Comparison of ENCODE assay signal across 34 cellular contexts in genomic region chr13:79079351-79079839, GRCh38.
DNase-seq lines count a peak whose midpoint lies in the region; ATAC-seq, FAIRE-seq and TF ChIP-seq lines count a peak whose summit lies in the region.
"Had no signal": no experiment of that assay in that cellular context is flagged by ENCODE, and none has a peak within 500 bp of the region (broad histone marks: within the 10 kb centered on the region; RNA-seq: fewer than 3 reads in every experiment).

No MANE protein-coding gene starts in this region.

- H2AFZ ChIP-seq in GM23338, result no peak overlapping the region
- H2AFZ ChIP-seq: parathyroid adenoma had no signal

- H3K27me3 ChIP-seq in GM23338 (ENCODE audit: insufficient read depth) (no peaks in the 10 kb centered on the region), foreskin keratinocyte (no peaks in the 10 kb centered on the region)
- H3K27me3 ChIP-seq: gastroesophageal sphincter, SJSA1, upper lobe of left lung had no signal

- TF ChIP-seq CTCF in GM23338 (conservative IDR thresholded peaks at IDR 0.05; ENCODE audit: low read depth in 2 of 2) (peak; percentile 32 to 47; a peak in 3 of 4 replicates), foreskin keratinocyte (conservative IDR thresholded peaks at IDR 0.05) (no peak)

- 0 out of 3 replicates have a peak, but pooled peaks cover 2% of the 10 kb centered on the region for H3K4me1 Mint-ChIP-seq in GM23338
- H3K4me1 Mint-ChIP-seq: activated naive CD4-positive, alpha-beta T cell treated with anti-CD3 and anti-CD28 coated beads, Interleukin-2, amount 50 U/mL, for 24 hours; activated T-helper 17 cell treated with anti-CD3 and anti-CD28 coated beads, Interleukin-2, amount 50 U/mL, for 72 hours; immature natural killer cell; neural crest cell had no signal

- H3K27ac ChIP-seq in GM23338 (ENCODE audit: low read depth), result no peak overlapping the region
- no peak overlapping the region for H3K27ac ChIP-seq in foreskin keratinocyte
- H3K27ac ChIP-seq: C4-2B, gastroesophageal sphincter, HL-60, parathyroid adenoma, SJSA1, upper lobe of left lung had no signal

- H3K4me1 ChIP-seq in GM23338 (ENCODE audit: insufficient read depth) (no peaks in the 10 kb centered on the region), foreskin keratinocyte (peaks cover 7% of the 10 kb centered on the region)
- H3K4me1 ChIP-seq: Caco-2, gastroesophageal sphincter, parathyroid adenoma, SJSA1, upper lobe of left lung had no signal

- H3K36me3 ChIP-seq in GM23338 (ENCODE audit: insufficient read depth), result no peaks in the 10 kb centered on the region
- H3K36me3 ChIP-seq: gastroesophageal sphincter, SJSA1, upper lobe of left lung had no signal

- ATAC-seq in GM23338 (no peak), foreskin keratinocyte (peak; percentile 93)
- ATAC-seq: activated CD4-positive, CD25-positive, alpha-beta regulatory T cell treated with anti-CD3 and anti-CD28 coated beads, Interleukin-2, amount 50 U/mL, for 24 hours; activated T-helper 17 cell treated with anti-CD3 and anti-CD28 coated beads, Interleukin-2, amount 50 U/mL, for 72 hours; gastroesophageal sphincter; GM12878; left lobe of liver had no signal

- H3F3A ChIP-seq in GM23338 (replicated peaks; ENCODE audit: low read depth), result no peaks in the 10 kb centered on the region

- no peaks in the 10 kb centered on the region for H3K79me2 ChIP-seq in GM23338 (replicated peaks; ENCODE audit: insufficient read depth)
- H3K79me2 ChIP-seq: parathyroid adenoma had no signal

- H3K27ac Mint-ChIP-seq in GM23338, result no peak overlapping the region
- H3K27ac Mint-ChIP-seq: activated CD4-positive, alpha-beta memory T cell treated with anti-CD3 and anti-CD28 coated beads, Interleukin-2, amount 10 ng/mL, durations not matched to agents 7 days and 5 days; activated naive CD4-positive, alpha-beta T cell treated with anti-CD3 and anti-CD28 coated beads, Interleukin-2, amount 50 U/mL, for 24 hours; activated T-helper 17 cell treated with anti-CD3 and anti-CD28 coated beads, Interleukin-2, amount 50 U/mL, for 72 hours; immature natural killer cell had no signal

- DNase-seq in GM23338 (ENCODE audit: low spot score) (peak; percentile 7), LoVo (ENCODE audit: low spot score) (peak; percentile 34), SW480 (ENCODE audit: low spot score) (peak; percentile 5), foreskin keratinocyte (peak; percentile 62 to 84), G401 (ENCODE audit: low spot score) (no peak), urothelium cell line (ENCODE audit: low spot score) (no peak), activated gamma-delta T cell (lab: John Stamatoyannopoulos, UW) (no peak)
- DNase-seq: activated CD4-positive, alpha-beta memory T cell treated with anti-CD3 and anti-CD28 coated beads, Interleukin-2, amount 10 ng/mL, durations not matched to agents 7 days and 5 days; amygdala; Caco-2; cortex of kidney; DMS79; GOT3; hippocampal formation; immature natural killer cell; mesenchymal stem cell; NCI-H2081; NK-92 treated with Interleukin-12 subunit alpha and Interleukin-12 subunit beta, amount 100 ng/mL, for 24 hours; stimulated activated CD4-positive, alpha-beta T cell treated with anti-CD3 and anti-CD28 coated beads, Interleukin-2, amount 100 ng/mL, for 24 hours; upper lobe of left lung had no signal

- H3K9me2 ChIP-seq in GM23338 (ENCODE audit: insufficient read depth), result no peaks in the 10 kb centered on the region; the same call in 1 of the 2 replicates

- no peaks in the 10 kb centered on the region for H4K20me1 ChIP-seq in GM23338 (replicated peaks; ENCODE audit: insufficient read depth)

- no peak overlapping the region for H3K4me3 Mint-ChIP-seq in GM23338
- H3K4me3 Mint-ChIP-seq: activated CD4-positive, alpha-beta memory T cell treated with anti-CD3 and anti-CD28 coated beads, Interleukin-2, amount 10 ng/mL, durations not matched to agents 7 days and 5 days; activated naive CD4-positive, alpha-beta T cell treated with anti-CD3 and anti-CD28 coated beads, Interleukin-2, amount 50 U/mL, for 24 hours; activated T-helper 17 cell treated with anti-CD3 and anti-CD28 coated beads, Interleukin-2, amount 50 U/mL, for 72 hours; immature natural killer cell; neural crest cell had no signal

- H3K36me3 Mint-ChIP-seq in GM23338 (ENCODE audit: low read depth), result peaks cover 8% of the 10 kb centered on the region
- H3K36me3 Mint-ChIP-seq: activated naive CD4-positive, alpha-beta T cell treated with anti-CD3 and anti-CD28 coated beads, Interleukin-2, amount 50 U/mL, for 24 hours; immature natural killer cell had no signal

- H3K4me3 ChIP-seq in GM23338, result no peak overlapping the region
- H3K4me3 ChIP-seq: gastroesophageal sphincter, GM12878, SJSA1, smooth muscle cell, upper lobe of left lung had no signal

- H3K9me3 Mint-ChIP-seq in GM23338, result peaks cover 22% of the 10 kb centered on the region
- H3K9me3 Mint-ChIP-seq: activated CD4-positive, alpha-beta memory T cell treated with anti-CD3 and anti-CD28 coated beads, Interleukin-2, amount 10 ng/mL, durations not matched to agents 7 days and 5 days; activated naive CD4-positive, alpha-beta T cell treated with anti-CD3 and anti-CD28 coated beads, Interleukin-2, amount 50 U/mL, for 24 hours; activated T-helper 17 cell treated with anti-CD3 and anti-CD28 coated beads, Interleukin-2, amount 50 U/mL, for 72 hours had no signal

- no peak for FAIRE-seq in urothelium cell line (lab: Jason Lieb, UNC)
- FAIRE-seq: GM12878, RCC 7860, TTC549 had no signal

- no peaks in the 10 kb centered on the region for H3K27me3 Mint-ChIP-seq in GM23338 (ENCODE audit: insufficient read depth, low read depth, poor library complexity)
- H3K27me3 Mint-ChIP-seq: activated T-helper 17 cell treated with anti-CD3 and anti-CD28 coated beads, Interleukin-2, amount 50 U/mL, for 72 hours had no signal

- in situ Hi-C loops in G401 (cut with HindIII; ENCODE audit: low sequenced_read_pairs), result no loop called here

- H3K4me2 ChIP-seq in GM23338, result no peak overlapping the region
- H3K4me2 ChIP-seq: smooth muscle cell had no signal

TF ChIP-seq in GM23338, 12 proteins besides CTCF, POLR2A, EP300 and RAD21:
- TF ChIP-seq, protein P1, sequence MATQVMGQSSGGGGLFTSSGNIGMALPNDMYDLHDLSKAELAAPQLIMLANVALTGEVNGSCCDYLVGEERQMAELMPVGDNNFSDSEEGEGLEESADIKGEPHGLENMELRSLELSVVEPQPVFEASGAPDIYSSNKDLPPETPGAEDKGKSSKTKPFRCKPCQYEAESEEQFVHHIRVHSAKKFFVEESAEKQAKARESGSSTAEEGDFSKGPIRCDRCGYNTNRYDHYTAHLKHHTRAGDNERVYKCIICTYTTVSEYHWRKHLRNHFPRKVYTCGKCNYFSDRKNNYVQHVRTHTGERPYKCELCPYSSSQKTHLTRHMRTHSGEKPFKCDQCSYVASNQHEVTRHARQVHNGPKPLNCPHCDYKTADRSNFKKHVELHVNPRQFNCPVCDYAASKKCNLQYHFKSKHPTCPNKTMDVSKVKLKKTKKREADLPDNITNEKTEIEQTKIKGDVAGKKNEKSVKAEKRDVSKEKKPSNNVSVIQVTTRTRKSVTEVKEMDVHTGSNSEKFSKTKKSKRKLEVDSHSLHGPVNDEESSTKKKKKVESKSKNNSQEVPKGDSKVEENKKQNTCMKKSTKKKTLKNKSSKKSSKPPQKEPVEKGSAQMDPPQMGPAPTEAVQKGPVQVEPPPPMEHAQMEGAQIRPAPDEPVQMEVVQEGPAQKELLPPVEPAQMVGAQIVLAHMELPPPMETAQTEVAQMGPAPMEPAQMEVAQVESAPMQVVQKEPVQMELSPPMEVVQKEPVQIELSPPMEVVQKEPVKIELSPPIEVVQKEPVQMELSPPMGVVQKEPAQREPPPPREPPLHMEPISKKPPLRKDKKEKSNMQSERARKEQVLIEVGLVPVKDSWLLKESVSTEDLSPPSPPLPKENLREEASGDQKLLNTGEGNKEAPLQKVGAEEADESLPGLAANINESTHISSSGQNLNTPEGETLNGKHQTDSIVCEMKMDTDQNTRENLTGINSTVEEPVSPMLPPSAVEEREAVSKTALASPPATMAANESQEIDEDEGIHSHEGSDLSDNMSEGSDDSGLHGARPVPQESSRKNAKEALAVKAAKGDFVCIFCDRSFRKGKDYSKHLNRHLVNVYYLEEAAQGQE (IDR thresholded peaks at IDR 0.05; ENCODE audit: unreplicated experiment), result no peak
- TF ChIP-seq STAT1 (IDR thresholded peaks at IDR 0.05; ENCODE audit: unreplicated experiment) (no peak), NANOG (IDR thresholded peaks at IDR 0.05; ENCODE audit: borderline replicate concordance) (no peak), ZNF114 (CRISPR knock-in tag; IDR thresholded peaks at IDR 0.05) (no peak), EZH2 (IDR thresholded peaks at IDR 0.05; ENCODE audit: low read depth, unreplicated experiment) (no peak), CREB1 (CRISPR knock-in tag; IDR thresholded peaks at IDR 0.05; ENCODE audit: low read depth) (no peak), ZNF331 (CRISPR knock-in tag; IDR thresholded peaks at IDR 0.05; ENCODE audit: low read depth) (no peak)
- TF ChIP-seq, protein P2, sequence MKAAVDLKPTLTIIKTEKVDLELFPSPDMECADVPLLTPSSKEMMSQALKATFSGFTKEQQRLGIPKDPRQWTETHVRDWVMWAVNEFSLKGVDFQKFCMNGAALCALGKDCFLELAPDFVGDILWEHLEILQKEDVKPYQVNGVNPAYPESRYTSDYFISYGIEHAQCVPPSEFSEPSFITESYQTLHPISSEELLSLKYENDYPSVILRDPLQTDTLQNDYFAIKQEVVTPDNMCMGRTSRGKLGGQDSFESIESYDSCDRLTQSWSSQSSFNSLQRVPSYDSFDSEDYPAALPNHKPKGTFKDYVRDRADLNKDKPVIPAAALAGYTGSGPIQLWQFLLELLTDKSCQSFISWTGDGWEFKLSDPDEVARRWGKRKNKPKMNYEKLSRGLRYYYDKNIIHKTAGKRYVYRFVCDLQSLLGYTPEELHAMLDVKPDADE (IDR thresholded peaks at IDR 0.05), result no peak

Comparison
In these comparisons a context has a peak if more than half of its experiments do, and no peak if none do; other contexts are left out.
1. DNase-seq: peak in GM23338 (single experiment), LoVo (single experiment), SW480 (single experiment) and foreskin keratinocyte (2 of 2); none in G401 (single experiment), urothelium cell line (single experiment) and activated gamma-delta T cell (single experiment).